Comparison of ENCODE assay signal across 9 cellular contexts in genomic region chr20:40741507-40742106, GRCh38. TPM values are rescaled to one million over a fixed set of nuclear protein-coding genes. Genes with fewer than 3 reads are reported as not detected.
DNase-seq lines count a peak whose midpoint lies in the region; ATAC-seq, FAIRE-seq and TF ChIP-seq lines count a peak whose summit lies in the region.
"Had no signal": no experiment of that assay in that cellular context is flagged by ENCODE, and none has a peak within 500 bp of the region (broad histone marks: within the 10 kb centered on the region; RNA-seq: fewer than 3 reads in every experiment).

No MANE protein-coding gene starts in this region.

- H3K4me3 ChIP-seq in BE2C (ENCODE audit: low read depth, low read length) (no peak overlapping the region), adipocyte (ENCODE audit: low read length) (no peak overlapping the region)

- H3K9me3 ChIP-seq in BE2C = no peaks in the 10 kb centered on the region
- no peaks in the 10 kb centered on the region for H3K9me3 ChIP-seq in adipocyte (ENCODE audit: control insufficient read depth, low read length)

- TF ChIP-seq CTCF in BE2C (IDR thresholded peaks at IDR 0.05; ENCODE audit: low read depth, low read length) = peak; percentile 74

- no peaks in the 10 kb centered on the region for H3K4me1 ChIP-seq in BE2C
- H3K4me1 ChIP-seq in adipocyte (ENCODE audit: control insufficient read depth, insufficient read depth, low read length) = no peaks in the 10 kb centered on the region

- DNase-seq in BE2C = peak; percentile 59
- peak; percentile 14 for DNase-seq in GM18507 (ENCODE audit: extremely low spot score, insufficient read length, low read depth)
- peak; percentile 35 for DNase-seq in NOMO-1 treated with DMSO at 0.1 percent for 48 hours (lab: John Stamatoyannopoulos, UW; ENCODE audit: unreplicated experiment)
- peak; percentile 43 for DNase-seq in adipocyte (ENCODE audit: low read depth)
- DNase-seq in iPS-NIHi7 (ENCODE audit: extremely low spot score) = peak; percentile 80
- peak; percentile 7 for DNase-seq in stimulated activated CD4-positive, alpha-beta T cell treated with anti-CD3 and anti-CD28 coated beads, Interleukin-4, amount 100 ng/mL, for 1 hour
- DNase-seq in activated CD4-positive, CD25-positive, alpha-beta regulatory T cell treated with anti-CD3 and anti-CD28 coated beads, Interleukin-2, amount 50 U/mL, for 72 hours = no peak

- no peak overlapping the region for H3K9ac ChIP-seq in adipocyte (ENCODE audit: low read length)

- ATAC-seq in GM21515 (IDR thresholded peaks at IDR 0.05; ENCODE audit: unreplicated experiment) = no peak
- ATAC-seq: naive thymus-derived CD8-positive, alpha-beta T cell had no signal

- FAIRE-seq in GM18507 (lab: Jason Lieb, UNC) = peak; percentile 71

- H3K36me3 ChIP-seq in BE2C (no peaks in the 10 kb centered on the region), adipocyte (ENCODE audit: control insufficient read depth, insufficient read depth, low read length, severe bottlenecking) (no peaks in the 10 kb centered on the region)

- peaks cover 8% of the 10 kb centered on the region for H3K27me3 ChIP-seq in BE2C
- peaks cover 56% of the 10 kb centered on the region for H3K27me3 ChIP-seq in adipocyte (replicated peaks; ENCODE audit: control insufficient read depth, insufficient read depth, low read length)

RNA-seq across cellular contexts. Expression of gene MAFB, which starts 52.6 kb away (rescaled TPM):
- polyA plus RNA-seq in BE2C (2012; ENCODE audit: insufficient read depth, insufficient read length, low read depth) = 3.1 TPM
